Comparison of ENCODE assay signal across 26 cellular contexts in genomic region chr16:83011939-83012338, GRCh38.
"Had no signal": no experiment of that assay in that cellular context is flagged by ENCODE, and none has a peak within 500 bp of the region (broad histone marks: within the 10 kb centered on the region; RNA-seq: fewer than 3 reads in every experiment).

No MANE protein-coding gene starts in this region.

- H3K4me1 ChIP-seq: breast epithelium had no signal

- H3K36me3 ChIP-seq: breast epithelium had no signal

- DNase-seq: activated B cell treated with CpG ODN at 0.5 μM for 24 hours; activated CD4-positive, alpha-beta memory T cell treated with anti-CD3 and anti-CD28 coated beads for 36 hours; activated CD4-positive, alpha-beta T cell treated with anti-CD3 and anti-CD28 coated beads for 1 hour; activated CD4-positive, alpha-beta T cell treated with anti-CD3 and anti-CD28 coated beads, Interleukin-2, amount 10 ng/mL, durations not matched to agents 7 days and 5 days; activated CD8-positive, alpha-beta memory T cell treated with anti-CD3 and anti-CD28 coated beads for 24 hours; activated effector memory CD4-positive, alpha-beta T cell treated with anti-CD3 and anti-CD28 coated beads, Interleukin-2, amount 50 U/mL, for 16 hours; activated naive CD4-positive, alpha-beta T cell treated with Interleukin-2 at 50 U/mL for 16 hours; activated T-cell treated with anti-CD3 and anti-CD28 coated beads, Interleukin-2, amount 50 U/mL, for 4 hours; anterior cingulate cortex; caudate nucleus; KG1; NCI-H1092; NCI-H1417; NCI-H2029; NCI-H2107; NCI-H2171 treated with DMSO at 0.1 percent for 48 hours; NCI-H226; NCI-H526; NCI-H82; PC-3; SHP77 treated with DMSO at 0.1 percent for 48 hours; T-cell; T-helper 2 cell; T1000 had no signal

- H3K4me3 ChIP-seq: breast epithelium had no signal

- H3K9me3 ChIP-seq: breast epithelium had no signal

- H3K27me3 ChIP-seq: breast epithelium had no signal

- H3K27ac ChIP-seq: breast epithelium had no signal

- ATAC-seq: activated naive CD4-positive, alpha-beta T cell treated with anti-CD3 and anti-CD28 coated beads, Interleukin-2, amount 50 U/mL, for 72 hours; activated T-cell treated with anti-CD3 and anti-CD28 coated beads, Interleukin-2, amount 50 U/mL, for 4 hours; PC-3 had no signal
